In the genomic region with DNA sequence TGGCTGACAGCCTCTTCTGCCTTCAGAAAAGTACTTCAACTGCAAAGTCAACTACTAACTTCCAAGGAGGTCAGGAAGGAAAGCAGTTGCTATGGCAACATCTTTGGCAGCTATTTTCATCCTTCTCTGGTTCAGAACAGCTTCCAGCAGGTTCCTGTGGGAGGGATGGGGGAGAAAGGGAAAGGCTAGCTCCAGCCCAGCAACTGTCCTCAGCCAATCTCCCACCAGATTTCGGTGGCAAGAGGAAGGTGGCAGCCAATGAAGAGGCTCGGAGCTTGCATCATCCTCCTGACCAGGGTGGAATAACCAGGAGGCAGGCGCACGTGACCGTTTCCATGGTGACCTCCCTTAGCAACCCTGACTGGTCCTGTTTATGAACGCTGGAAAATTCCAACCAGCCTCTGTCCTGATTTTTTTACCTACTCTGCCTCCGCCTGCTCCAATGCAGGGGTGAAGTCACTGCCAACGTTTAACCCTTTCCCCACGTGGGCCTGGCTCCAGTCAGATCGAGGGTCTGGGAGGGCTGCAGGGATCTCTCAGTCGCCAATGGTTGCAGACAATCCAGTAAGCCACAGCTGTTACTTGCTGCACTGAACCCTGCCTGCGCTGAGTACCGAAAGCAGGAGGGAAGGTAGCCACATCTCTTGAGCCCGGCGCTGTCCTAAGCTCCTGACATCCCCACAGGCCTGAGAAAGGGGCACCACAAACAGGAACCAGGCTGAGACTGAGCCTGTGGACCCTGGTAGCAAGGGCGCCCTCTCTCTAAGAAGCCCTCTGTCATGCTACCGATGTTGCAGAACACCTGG, we compare ENCODE assay signal across 8 cellular contexts. TPM values are rescaled to one million over a fixed set of nuclear protein-coding genes. Genes with fewer than 3 reads are reported as not detected.
DNase-seq lines count a peak whose midpoint lies in the region; TF ChIP-seq lines count a peak whose summit lies in the region.

No MANE protein-coding gene starts in this region.

- H3K4me3 ChIP-seq in epithelial cell of proximal tubule (ENCODE audit: low read depth, low read length), result peak overlapping the region; percentile 45
- H3K4me3 ChIP-seq in mesenchymal stem cell (ENCODE audit: insufficient read depth in 1 of 2, low read depth in 1 of 2, low read length in 2 of 2), result peak overlapping the region; percentile 1 to 65
- H3K4me3 ChIP-seq in suprapubic skin, result peak overlapping the region; percentile 14

- H3K79me1 ChIP-seq in mesenchymal stem cell (replicated peaks; ENCODE audit: low read length, poor library complexity, severe bottlenecking), result peaks cover 1% of the 10 kb centered on the region

- peak overlapping the region; percentile 96 to 98 for H2BK12ac ChIP-seq in mesenchymal stem cell (ENCODE audit: low read length in 2 of 2)

- no peak overlapping the region for H2AFZ ChIP-seq in mesenchymal stem cell (ENCODE audit: low read depth, low read length)

- H3K36me3 ChIP-seq in mesenchymal stem cell (ENCODE audit: control insufficient read depth in 1 of 2, insufficient read depth in 2 of 2, low read depth in 1 of 2, low read length in 2 of 2), result no peaks in the 10 kb centered on the region
- no peaks in the 10 kb centered on the region for H3K36me3 ChIP-seq in suprapubic skin

- peak overlapping the region; percentile 54 for H2BK15ac ChIP-seq in mesenchymal stem cell (ENCODE audit: low read depth, poor library complexity, severe bottlenecking)

- H2AK5ac ChIP-seq in mesenchymal stem cell (ENCODE audit: low read length, severe bottlenecking), result peak overlapping the region; percentile 55

- H4K8ac ChIP-seq in mesenchymal stem cell (ENCODE audit: low read length), result peak overlapping the region; percentile 96

- peak overlapping the region; percentile 94 to 99 for H3K4ac ChIP-seq in mesenchymal stem cell (ENCODE audit: low read depth in 1 of 2, low read length in 2 of 2)

- peak overlapping the region; percentile 98 for H3K9ac ChIP-seq in mesenchymal stem cell (ENCODE audit: low read length)

- peak overlapping the region in 1 of 2 experiments; percentile 1 for H3K23ac ChIP-seq in mesenchymal stem cell (ENCODE audit: low read length in 2 of 2)

- no peaks in the 10 kb centered on the region for H3K9me3 ChIP-seq in mesenchymal stem cell (ENCODE audit: control insufficient read depth, low read length)
- H3K9me3 ChIP-seq in suprapubic skin, result no peaks in the 10 kb centered on the region

- peak overlapping the region; percentile 96 for H2BK5ac ChIP-seq in mesenchymal stem cell (ENCODE audit: low read depth, low read length, poor library complexity, severe bottlenecking)

- DNase-seq in DMS53 (lab: John Stamatoyannopoulos, UW), result peak; percentile 100
- DNase-seq in HCEC 1CT, result peak; percentile 100
- peak; percentile 94 for DNase-seq in NCI-H2029 treated with DMSO at 0.1 percent for 48 hours (lab: John Stamatoyannopoulos, UW)
- peak; percentile 98 for DNase-seq in T1000 (lab: John Stamatoyannopoulos, UW)
- peak; percentile 99 for DNase-seq in epithelial cell of proximal tubule (ENCODE audit: low read depth)
- peak; percentile 100 for DNase-seq in mesenchymal stem cell
- DNase-seq in suprapubic skin (ENCODE audit: low spot score in 2 of 2), result peak; percentile 99 to 100
- no peak for DNase-seq in cortex of kidney (lab: John Stamatoyannopoulos, UW)

- peak overlapping the region; percentile 97 for H2BK120ac ChIP-seq in mesenchymal stem cell (ENCODE audit: low read depth, low read length)

- peak overlapping the region; percentile 92 to 100 for H3K18ac ChIP-seq in mesenchymal stem cell (ENCODE audit: low read depth in 1 of 2, low read length in 2 of 2)

- peak overlapping the region in 1 of 2 experiments; percentile 96 for H3K14ac ChIP-seq in mesenchymal stem cell (ENCODE audit: low read length in 2 of 2)

- TF ChIP-seq EP300 in suprapubic skin (IDR thresholded peaks at IDR 0.05), result no peak

- H3K4me2 ChIP-seq in mesenchymal stem cell (ENCODE audit: low read length, poor library complexity, severe bottlenecking), result peak overlapping the region; percentile 32

- 1% methylated on average over 17 of the region's 17 CpGs for WGBS in mesenchymal stem cell
- 1% methylated on average over 9 of the region's 17 CpGs for WGBS in suprapubic skin

- peak overlapping the region; percentile 95 for H3K27ac ChIP-seq in mesenchymal stem cell (ENCODE audit: low read length, poor library complexity, severe bottlenecking)
- peak overlapping the region; percentile 99 for H3K27ac ChIP-seq in suprapubic skin

- no peaks in the 10 kb centered on the region for H3K27me3 ChIP-seq in mesenchymal stem cell (ENCODE audit: control insufficient read depth in 1 of 2, insufficient read depth in 1 of 2, low read length in 2 of 2)
- no peaks in the 10 kb centered on the region for H3K27me3 ChIP-seq in suprapubic skin

- TF ChIP-seq CTCF in epithelial cell of proximal tubule (conservative IDR thresholded peaks at IDR 0.05; ENCODE audit: low read depth, low read length), result peak; percentile 1
- TF ChIP-seq CTCF in suprapubic skin (IDR thresholded peaks at IDR 0.05), result no peak

- peak overlapping the region; percentile 97 for H4K91ac ChIP-seq in mesenchymal stem cell (ENCODE audit: low read length)

- peak in 1 of 2 donors; percentile 13 for TF ChIP-seq POLR2A in suprapubic skin (IDR thresholded peaks at IDR 0.05)

- H3K4me1 ChIP-seq in mesenchymal stem cell (ENCODE audit: control insufficient read depth, insufficient read depth, low read depth, low read length) (peaks cover 58% of the 10 kb centered on the region), suprapubic skin (peaks cover 77% of the 10 kb centered on the region)

RNA-seq across cellular contexts. Expression of a gene that starts 11.2 kb away (rescaled TPM):
- total RNA-seq in epithelial cell of proximal tubule, result 343 and 1,362 TPM in 2 replicates
- 972 TPM for polyA plus RNA-seq in mesenchymal stem cell (2013, experiment 1 of 2)
- 756 TPM for polyA plus RNA-seq in mesenchymal stem cell (2013, experiment 2 of 2)
- total RNA-seq in suprapubic skin, result over 10,000 TPM; 10,207 to 42,728 (median 11,538) TPM

RNA-seq across cellular contexts. Expression of a gene that starts 37.2 kb away (rescaled TPM):
- 81.2 and 101 TPM in 2 replicates for total RNA-seq in epithelial cell of proximal tubule
- 114 TPM for polyA plus RNA-seq in mesenchymal stem cell (2013, experiment 1 of 2)
- 115 TPM for polyA plus RNA-seq in mesenchymal stem cell (2013, experiment 2 of 2)
- total RNA-seq in suprapubic skin, result 10 to 100 TPM; 63.2 to 83.6 (median 78.4) TPM
